ENCODE assay signal across 9 cellular contexts in the genomic region with DNA sequence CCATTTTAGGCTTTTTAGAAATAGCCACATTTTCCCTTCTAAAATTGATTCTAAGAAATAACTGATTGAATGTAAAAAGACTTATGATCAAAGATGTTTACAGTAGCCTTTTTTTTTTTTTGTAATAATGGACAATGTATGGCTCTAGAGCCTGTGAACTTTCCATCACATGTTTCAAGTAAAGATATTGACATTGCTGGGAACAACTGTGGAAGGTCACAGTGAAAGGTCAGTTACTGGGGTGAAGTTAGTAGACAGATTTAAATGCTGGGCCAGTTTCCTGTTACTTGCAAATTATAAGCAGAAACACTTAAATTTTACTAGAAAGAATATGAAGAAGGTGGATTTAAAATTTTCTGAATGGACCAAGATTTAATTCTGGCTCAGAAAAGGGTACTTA. TPM values are rescaled to one million over a fixed set of nuclear protein-coding genes. Genes with fewer than 3 reads are reported as not detected.
"Had no signal": no experiment of that assay in that cellular context is flagged by ENCODE, and none has a peak within 500 bp of the region (broad histone marks: within the 10 kb centered on the region; RNA-seq: fewer than 3 reads in every experiment).

No MANE protein-coding gene starts in this region.

- ATAC-seq: GM12878 had no signal

- DNase-seq: GDM1, GF-D8 had no signal

- H3K4me3 ChIP-seq: GM12878 had no signal

- FAIRE-seq: G401.6, GM12878, GM12891, GM12892, GM18507, GM19239 had no signal

RNA-seq across cellular contexts. Expression of a gene that starts 18.4 kb away (rescaled TPM):
- total RNA-seq: G401, GM12878 had no signal

RNA-seq across cellular contexts. Expression of a gene that starts 32.4 kb away (rescaled TPM):
- total RNA-seq: G401, GM12878 had no signal
